In the genomic region with DNA sequence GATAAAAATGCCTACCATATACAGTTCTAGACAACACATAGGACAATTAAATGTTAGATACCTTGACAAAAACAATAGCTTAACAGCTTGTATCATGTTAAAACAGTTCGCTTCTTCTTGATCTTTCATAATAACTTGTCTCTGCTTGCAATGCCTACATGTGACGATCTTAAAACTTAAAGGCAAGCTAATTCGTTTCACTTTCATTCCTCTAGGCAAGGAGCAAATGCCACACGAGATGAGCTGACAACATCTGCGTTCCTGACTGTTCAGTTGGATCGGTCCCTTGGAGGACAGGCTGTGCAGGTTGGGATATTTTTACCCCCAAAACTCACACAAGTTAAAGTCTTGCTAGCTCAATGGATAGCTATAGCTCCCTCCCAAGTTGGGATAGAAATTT, we compare ENCODE assay signal across 8 cellular contexts. TPM values are rescaled to one million over a fixed set of nuclear protein-coding genes. Genes with fewer than 3 reads are reported as not detected.
DNase-seq lines count a peak whose midpoint lies in the region; ATAC-seq and TF ChIP-seq lines count a peak whose summit lies in the region.

No MANE protein-coding gene starts in this region.

- TF ChIP-seq CTCF in spleen (IDR thresholded peaks at IDR 0.05 in 8 of 11, conservative IDR thresholded peaks at IDR 0.05 in 3 of 11) (no peak), PC-3 (conservative IDR thresholded peaks at IDR 0.05; ENCODE audit: low read depth, low read length) (no peak)

- POLR2A ChIA-PET in PC-3 (lab: Charles Lee; ENCODE audit: unreplicated experiment): no interaction called here

- WGBS in spleen, 5 donors: 6 to 24% (median 16%) methylated on average over 6 of the region's 6 CpGs

- H3K4me3 ChIP-seq in spleen (peak overlapping the region in 3 of 8 donors; percentile 0 to 55 (median 25)), PC-3 (ENCODE audit: low read length) (no peak overlapping the region)

- peaks cover 22% of the 10 kb centered on the region for H3K4me1 Mint-ChIP-seq in activated T-helper 1 cell treated with anti-CD3 and anti-CD28 coated beads, Interleukin-12 subunit alpha, Interleukin-12 subunit beta, Interleukin-2, Interleukin-4 antibody, amounts not matched to agents 30 ng/mL and 10 ng/mL and 1 ng/mL, durations not matched to agents 14 hours and 24 hours and 36 hours (ENCODE audit: low read depth)

- no peaks in the 10 kb centered on the region for H3K79me2 ChIP-seq in PC-3 (ENCODE audit: low read length)

- peak overlapping the region; percentile 48 for H3K4me3 Mint-ChIP-seq in activated T-helper 1 cell treated with anti-CD3 and anti-CD28 coated beads, Interleukin-12 subunit alpha, Interleukin-12 subunit beta, Interleukin-2, Interleukin-4 antibody, amounts not matched to agents 30 ng/mL and 10 ng/mL and 1 ng/mL, durations not matched to agents 14 hours and 24 hours and 36 hours

- H3K9me2 ChIP-seq in PC-3 (replicated peaks; ENCODE audit: low read length): no peaks in the 10 kb centered on the region

- H3K9ac ChIP-seq in PC-3 (ENCODE audit: low read length): no peak overlapping the region

- ATAC-seq in GM18868 (IDR thresholded peaks at IDR 0.05; ENCODE audit: unreplicated experiment): peak; percentile 72
- ATAC-seq in HG03060 (IDR thresholded peaks at IDR 0.05; ENCODE audit: low read depth, unreplicated experiment): peak; percentile 59
- no peak for ATAC-seq in left cardiac atrium
- no peak for ATAC-seq in PC-3

- H4K20me1 ChIP-seq in PC-3 (ENCODE audit: low read length): no peaks in the 10 kb centered on the region

- H2AFZ ChIP-seq in PC-3 (ENCODE audit: low read length): no peak overlapping the region

- H3K27me3 Mint-ChIP-seq in activated T-helper 1 cell treated with anti-CD3 and anti-CD28 coated beads, Interleukin-12 subunit alpha, Interleukin-12 subunit beta, Interleukin-2, Interleukin-4 antibody, amounts not matched to agents 30 ng/mL and 10 ng/mL and 1 ng/mL, durations not matched to agents 14 hours and 24 hours and 36 hours (ENCODE audit: insufficient read depth): peaks cover 11% of the 10 kb centered on the region

- CTCF ChIA-PET in PC-3 (lab: Charles Lee): interaction anchor here (0.6 to 0.7 kb wide), 3 partner anchors 51 to 624 kb away, joined by 3 to 6 read pairs (median 4); no protein-coding TSS in a partner anchor

- DNase-seq in A172 (ENCODE audit: low spot score) (peak; percentile 46), spleen (no peak), cerebellar nuclear complex (lab: John Stamatoyannopoulos, UW) (no peak), left cardiac atrium (no peak), PC-3 (no peak)
- peak; percentile 2 for DNase-seq in activated T-helper 1 cell treated with anti-CD3 and anti-CD28 coated beads, Interleukin-12 subunit alpha, Interleukin-12 subunit beta, Interleukin-2, Interleukin-4 antibody, amounts not matched to agents 30 ng/mL and 10 ng/mL and 1 ng/mL, durations not matched to agents 14 hours and 24 hours and 36 hours (ENCODE audit: low spot score)

- H3K36me3 Mint-ChIP-seq in activated T-helper 1 cell treated with anti-CD3 and anti-CD28 coated beads, Interleukin-12 subunit alpha, Interleukin-12 subunit beta, Interleukin-2, Interleukin-4 antibody, amounts not matched to agents 30 ng/mL and 10 ng/mL and 1 ng/mL, durations not matched to agents 14 hours and 24 hours and 36 hours (ENCODE audit: low read depth): no peaks in the 10 kb centered on the region

- H3K9me3 Mint-ChIP-seq in activated T-helper 1 cell treated with anti-CD3 and anti-CD28 coated beads, Interleukin-12 subunit alpha, Interleukin-12 subunit beta, Interleukin-2, Interleukin-4 antibody, amounts not matched to agents 30 ng/mL and 10 ng/mL and 1 ng/mL, durations not matched to agents 14 hours and 24 hours and 36 hours: no peaks in the 10 kb centered on the region

- intact Hi-C loops in activated T-helper 1 cell treated with anti-CD3 and anti-CD28 coated beads, Interleukin-12 subunit alpha, Interleukin-12 subunit beta, Interleukin-2, Interleukin-4 antibody, amounts not matched to agents 30 ng/mL and 10 ng/mL and 1 ng/mL, durations not matched to agents 14 hours and 24 hours and 36 hours (cut with micrococcal nuclease): loop anchor here (5.0 kb wide), 1 partner anchor 114 kb away; no protein-coding TSS in a partner anchor
- intact Hi-C loops in spleen (cut with DNase I; ENCODE audit: low total_unique reads) (loop anchor here (2.0 kb wide), 1 partner anchor 625 kb away; no protein-coding TSS in a partner anchor), left cardiac atrium (cut with DNase I) (loop anchor here in 1 of 2 donors (10.0 kb wide), 1 partner anchor 629 kb away; no protein-coding TSS in a partner anchor), PC-3 (cut with micrococcal nuclease) (no loop called here)

- no peak for TF ChIP-seq POLR2A in spleen (IDR thresholded peaks at IDR 0.05)

- H3K27ac Mint-ChIP-seq in activated T-helper 1 cell treated with anti-CD3 and anti-CD28 coated beads, Interleukin-12 subunit alpha, Interleukin-12 subunit beta, Interleukin-2, Interleukin-4 antibody, amounts not matched to agents 30 ng/mL and 10 ng/mL and 1 ng/mL, durations not matched to agents 14 hours and 24 hours and 36 hours: peak overlapping the region; percentile 4

- no peaks in the 10 kb centered on the region for H3K9me3 ChIP-seq in spleen
- no peaks in the 10 kb centered on the region for H3K9me3 ChIP-seq in PC-3 (ENCODE audit: low read length)

- H3K36me3 ChIP-seq in spleen (no peaks in the 10 kb centered on the region), PC-3 (ENCODE audit: low read depth, low read length) (no peaks in the 10 kb centered on the region)

- no peaks in the 10 kb centered on the region for H3K27me3 ChIP-seq in spleen (replicated peaks in 1 of 7)
- H3K27me3 ChIP-seq in PC-3 (ENCODE audit: low read length): no peaks in the 10 kb centered on the region

- H3K27ac ChIP-seq in spleen (peak overlapping the region in 6 of 8 donors; percentile 21 to 62 (median 43)), PC-3 (ENCODE audit: low read length) (no peak overlapping the region)

- no TSS peak for BruUV-seq in PC-3 (replicated peaks; lab: Mats Ljungman, UMichigan)

- H3K4me1 ChIP-seq in spleen (peaks cover 8 to 24% (median 16%) of the 10 kb centered on the region in 6 donors), PC-3 (ENCODE audit: insufficient read depth, low read length) (peaks cover 4% of the 10 kb centered on the region; the same call in 1 of the 2 replicates)

- no peak overlapping the region for H3K4me2 ChIP-seq in PC-3 (ENCODE audit: low read length)

- H3F3A ChIP-seq in PC-3 (ENCODE audit: low read length, unreplicated experiment): no peaks in the 10 kb centered on the region

RNA-seq across cellular contexts. Expression of a gene that starts 51.6 kb away (rescaled TPM):
- total RNA-seq in A172 (2014; rRNA removed; shearing (Covaris generic)): 53.5 and 62.1 TPM in 2 replicates
- total RNA-seq in activated T-helper 1 cell treated with anti-CD3 and anti-CD28 coated beads, Interleukin-12 subunit alpha, Interleukin-12 subunit beta, Interleukin-2, Interleukin-4 antibody, amounts not matched to agents 30 ng/mL and 10 ng/mL and 1 ng/mL, durations not matched to agents 14 hours and 24 hours and 36 hours: 9.5 and 10.2 TPM in 2 replicates
- total RNA-seq in spleen: 10 to 100 TPM; 15.8 to 40.9 (median 31.9) TPM
- polyA plus RNA-seq in spleen: 10 to 100 TPM; 12.9 to 25.3 (median 15.8) TPM
- 10 to 100 TPM; 13.9 to 17.9 TPM for total RNA-seq in left cardiac atrium
- 23.7 and 25.1 TPM in 2 replicates for total RNA-seq in PC-3 (2014; rRNA removed)

Comparison
In these comparisons a context has a peak if more than half of its experiments do, and no peak if none do; other contexts are left out.
1. DNase-seq: peak in A172 (single experiment) and activated T-helper 1 cell treated with anti-CD3 and anti-CD28 coated beads, Interleukin-12 subunit alpha, Interleukin-12 subunit beta, Interleukin-2, Interleukin-4 antibody, amounts not matched to agents 30 ng/mL and 10 ng/mL and 1 ng/mL, durations not matched to agents 14 hours and 24 hours and 36 hours (single experiment); none in spleen (single experiment), cerebellar nuclear complex (0 of 2), left cardiac atrium (single experiment) and PC-3 (single experiment).
2. ATAC-seq: peak in GM18868 (single experiment) and HG03060 (single experiment); none in left cardiac atrium (0 of 2) and PC-3 (single experiment).